8 cellular contexts compared by ENCODE assay signal in genomic region chr6:110053395-110054240, GRCh38.
DNase-seq lines count a peak whose midpoint lies in the region; ATAC-seq and TF ChIP-seq lines count a peak whose summit lies in the region.

No MANE protein-coding gene starts in this region.

- no peaks in the 10 kb centered on the region for H3K9me2 ChIP-seq in hepatocyte (replicated peaks; ENCODE audit: insufficient read depth)

- ATAC-seq in stimulated activated memory B cell treated with anti-CD40 and anti-IgM and Interleukin-4, amounts not matched to agents 10 μg/mL and 1 μg/mL and 100 μg/mL, for 72 hours = peak; percentile 55
- ATAC-seq in GM18502 (IDR thresholded peaks at IDR 0.05; ENCODE audit: poor library complexity, unreplicated experiment) = no peak

- CTCF ChIA-PET in activated CD4-positive, alpha-beta T cell treated with anti-CD3 and anti-CD28 coated beads, Interleukin-2, amount 10 ng/mL, durations not matched to agents 7 days and 5 days (lab: Charles Lee) = interaction anchor here (0.7 to 2.1 kb wide), 3 partner anchors 13 to 353 kb away, joined by 3 to 11 read pairs (median 4); no protein-coding TSS in a partner anchor

- H3K4me2 ChIP-seq in hepatocyte = peak overlapping the region; percentile 26

- H3K36me3 ChIP-seq in ascending aorta (no peaks in the 10 kb centered on the region), hepatocyte (replicated peaks; ENCODE audit: insufficient read depth, low read depth) (no peaks in the 10 kb centered on the region)

- no peak overlapping the region for H3K27ac Mint-ChIP-seq in activated CD4-positive, alpha-beta T cell treated with anti-CD3 and anti-CD28 coated beads, Interleukin-2, amount 10 ng/mL, durations not matched to agents 7 days and 5 days
- H3K27ac Mint-ChIP-seq in stimulated activated memory B cell treated with anti-CD40 and anti-IgM and Interleukin-4, amounts not matched to agents 10 μg/mL and 1 μg/mL and 100 μg/mL, for 72 hours = no peak overlapping the region

- no peak overlapping the region for H3K4me3 Mint-ChIP-seq in activated CD4-positive, alpha-beta T cell treated with anti-CD3 and anti-CD28 coated beads, Interleukin-2, amount 10 ng/mL, durations not matched to agents 7 days and 5 days
- no peak overlapping the region for H3K4me3 Mint-ChIP-seq in stimulated activated memory B cell treated with anti-CD40 and anti-IgM and Interleukin-4, amounts not matched to agents 10 μg/mL and 1 μg/mL and 100 μg/mL, for 72 hours

- TF ChIP-seq CTCF in ascending aorta (IDR thresholded peaks at IDR 0.05) (peak; percentile 30 to 76 (median 65)), hepatocyte (IDR thresholded peaks at IDR 0.05; ENCODE audit: poor library complexity) (peak; percentile 89)

- DNase-seq in activated CD4-positive, alpha-beta T cell treated with anti-CD3 and anti-CD28 coated beads, Interleukin-2, amount 10 ng/mL, durations not matched to agents 7 days and 5 days = peak; percentile 20
- no peak for DNase-seq in activated CD4-positive, alpha-beta T cell treated with anti-CD3 and anti-CD28 coated beads for 4 hours
- DNase-seq in NCI-H2029 (lab: John Stamatoyannopoulos, UW) (peak; percentile 27), ascending aorta (ENCODE audit: low spot score in 2 of 2) (no peak), hepatocyte (ENCODE audit: low spot score) (peak; percentile 76)
- no peak for DNase-seq in activated naive CD4-positive, alpha-beta T cell treated with anti-CD3 and anti-CD28 coated beads, Interleukin-2, amount 50 U/mL, for 16 hours

- no peaks in the 10 kb centered on the region for H4K20me1 ChIP-seq in hepatocyte (ENCODE audit: insufficient read depth, poor library complexity, severe bottlenecking)

- H3K9me3 Mint-ChIP-seq in activated CD4-positive, alpha-beta T cell treated with anti-CD3 and anti-CD28 coated beads, Interleukin-2, amount 10 ng/mL, durations not matched to agents 7 days and 5 days = no peaks in the 10 kb centered on the region
- H3K9me3 Mint-ChIP-seq in stimulated activated memory B cell treated with anti-CD40 and anti-IgM and Interleukin-4, amounts not matched to agents 10 μg/mL and 1 μg/mL and 100 μg/mL, for 72 hours = no peaks in the 10 kb centered on the region

- intact Hi-C loops in ascending aorta (cut with DNase I) = loop anchor here (5.0 to 10.0 kb wide), 3 partner anchors 341 to 526 kb away; no protein-coding TSS in a partner anchor

- H3K27me3 Mint-ChIP-seq in activated CD4-positive, alpha-beta T cell treated with anti-CD3 and anti-CD28 coated beads, Interleukin-2, amount 10 ng/mL, durations not matched to agents 7 days and 5 days = peaks cover 12% of the 10 kb centered on the region
- H3K27me3 Mint-ChIP-seq in stimulated activated memory B cell treated with anti-CD40 and anti-IgM and Interleukin-4, amounts not matched to agents 10 μg/mL and 1 μg/mL and 100 μg/mL, for 72 hours = no peaks in the 10 kb centered on the region

- H3K36me3 Mint-ChIP-seq in activated CD4-positive, alpha-beta T cell treated with anti-CD3 and anti-CD28 coated beads, Interleukin-2, amount 10 ng/mL, durations not matched to agents 7 days and 5 days (ENCODE audit: low read depth) = no peaks in the 10 kb centered on the region
- no peaks in the 10 kb centered on the region for H3K36me3 Mint-ChIP-seq in stimulated activated memory B cell treated with anti-CD40 and anti-IgM and Interleukin-4, amounts not matched to agents 10 μg/mL and 1 μg/mL and 100 μg/mL, for 72 hours

- H3K4me1 Mint-ChIP-seq in activated CD4-positive, alpha-beta T cell treated with anti-CD3 and anti-CD28 coated beads, Interleukin-2, amount 10 ng/mL, durations not matched to agents 7 days and 5 days = no peaks in the 10 kb centered on the region
- peaks cover 6% of the 10 kb centered on the region for H3K4me1 Mint-ChIP-seq in stimulated activated memory B cell treated with anti-CD40 and anti-IgM and Interleukin-4, amounts not matched to agents 10 μg/mL and 1 μg/mL and 100 μg/mL, for 72 hours

- no peaks in the 10 kb centered on the region for H3K79me2 ChIP-seq in hepatocyte

- H3K9me3 ChIP-seq in ascending aorta (no peaks in the 10 kb centered on the region), hepatocyte (ENCODE audit: low read depth) (no peaks in the 10 kb centered on the region)

- no peaks in the 10 kb centered on the region for H3K27me3 ChIP-seq in ascending aorta
- peaks cover 3% of the 10 kb centered on the region for H3K27me3 ChIP-seq in hepatocyte

- H3K4me3 ChIP-seq in ascending aorta (no peak overlapping the region), hepatocyte (no peak overlapping the region)

- POLR2A ChIA-PET in activated CD4-positive, alpha-beta T cell treated with anti-CD3 and anti-CD28 coated beads, Interleukin-2, amount 10 ng/mL, durations not matched to agents 7 days and 5 days (lab: Charles Lee) = no interaction called here

- H2AFZ ChIP-seq in hepatocyte = no peak overlapping the region

- H3K4me1 ChIP-seq in ascending aorta (no peaks in the 10 kb centered on the region), hepatocyte (ENCODE audit: insufficient read depth) (peaks cover 4% of the 10 kb centered on the region)

- WGBS in hepatocyte (ENCODE audit: low lambda C conversion rate, missing lambda C conversion rate) = 19% methylated on average over 5 of the region's 5 CpGs

- H3K27ac ChIP-seq in ascending aorta = no peak overlapping the region
- no peak overlapping the region for H3K27ac ChIP-seq in hepatocyte

Comparison
In these comparisons a context has a peak if more than half of its experiments do, and no peak if none do; other contexts are left out.
1. DNase-seq: peak in activated CD4-positive, alpha-beta T cell treated with anti-CD3 and anti-CD28 coated beads, Interleukin-2, amount 10 ng/mL, durations not matched to agents 7 days and 5 days (single experiment), NCI-H2029 (single experiment) and hepatocyte (single experiment); none in activated CD4-positive, alpha-beta T cell treated with anti-CD3 and anti-CD28 coated beads for 4 hours (0 of 2), ascending aorta (0 of 2) and activated naive CD4-positive, alpha-beta T cell treated with anti-CD3 and anti-CD28 coated beads, Interleukin-2, amount 50 U/mL, for 16 hours (single experiment).